ENCODE assay signal across 14 cellular contexts in the genomic region with DNA sequence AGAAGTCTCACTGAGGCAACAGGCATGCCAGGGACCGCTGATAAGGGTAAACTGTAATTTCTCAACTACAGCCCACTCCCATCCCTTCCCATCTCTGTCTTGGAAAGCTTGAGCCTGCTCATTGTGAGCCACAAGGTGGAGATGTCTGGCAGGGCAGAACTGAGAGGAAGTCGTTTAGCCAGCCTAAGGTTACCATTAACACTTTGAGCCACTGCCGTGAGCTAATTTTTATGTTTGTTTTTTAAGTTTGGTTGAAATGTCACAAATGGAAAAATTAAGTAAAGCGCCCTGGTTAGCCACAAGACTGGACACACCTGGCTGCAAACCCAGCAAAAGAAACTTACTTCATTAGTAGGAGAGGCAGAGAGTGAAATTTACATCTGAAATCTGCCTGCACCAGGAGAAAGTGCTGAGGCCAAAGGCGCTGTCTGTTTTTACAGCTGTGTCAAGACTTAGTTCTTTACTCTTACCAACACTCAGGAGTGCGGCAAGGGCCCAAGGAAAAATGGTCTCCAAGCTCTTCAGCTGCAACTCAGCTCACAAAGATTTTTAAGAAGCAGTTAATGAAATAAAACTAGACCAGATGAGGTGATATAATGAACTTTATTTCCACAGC. TPM values are rescaled to one million over a fixed set of nuclear protein-coding genes. Genes with fewer than 3 reads are reported as not detected.
DNase-seq lines count a peak whose midpoint lies in the region; ATAC-seq and TF ChIP-seq lines count a peak whose summit lies in the region.
"Had no signal": no experiment of that assay in that cellular context is flagged by ENCODE, and none has a peak within 500 bp of the region (broad histone marks: within the 10 kb centered on the region; RNA-seq: fewer than 3 reads in every experiment).

No MANE protein-coding gene starts in this region.

- intact Hi-C loops in breast epithelium (cut with DNase I; ENCODE audit: low total_unique reads) (no loop called here), mammary epithelial cell (cut with micrococcal nuclease) (loop anchor here (2.0 kb wide), 1 partner anchor 97 kb away; the partner anchor contains the start of gene GDF5)

- no TSS peak for BruUV-seq in mammary epithelial cell (replicated peaks; lab: Mats Ljungman, UMichigan)

- no peak overlapping the region for H3K27ac Mint-ChIP-seq in stimulated activated memory B cell treated with anti-CD40 and anti-IgM and Interleukin-4, amounts not matched to agents 10 μg/mL and 1 μg/mL and 100 μg/mL, for 72 hours

- H2AFZ ChIP-seq in mammary epithelial cell (ENCODE audit: low read depth, low read length): no peak overlapping the region

- DNase-seq in breast epithelium (ENCODE audit: low spot score in 2 of 2) (no peak), mammary epithelial cell (no peak), OCI-M1 (lab: John Stamatoyannopoulos, UW) (peak; percentile 3), fibroblast of the aortic adventitia (ENCODE audit: low read depth) (peak; percentile 23), GDM1 (lab: John Stamatoyannopoulos, UW) (no peak), cerebellar nuclear complex (lab: John Stamatoyannopoulos, UW) (no peak)
- DNase-seq: GOT3, islet precursor cell, stomach, T1000 had no signal

- no peaks in the 10 kb centered on the region for H3K79me2 ChIP-seq in mammary epithelial cell (ENCODE audit: insufficient read depth, low read length)

- H3K9ac ChIP-seq in mammary epithelial cell (ENCODE audit: insufficient read depth, low read length): no peak overlapping the region

- H3K27me3 Mint-ChIP-seq in stimulated activated memory B cell treated with anti-CD40 and anti-IgM and Interleukin-4, amounts not matched to agents 10 μg/mL and 1 μg/mL and 100 μg/mL, for 72 hours: no peaks in the 10 kb centered on the region

- peaks cover 44% of the 10 kb centered on the region for H3K36me3 Mint-ChIP-seq in stimulated activated memory B cell treated with anti-CD40 and anti-IgM and Interleukin-4, amounts not matched to agents 10 μg/mL and 1 μg/mL and 100 μg/mL, for 72 hours

- H3K4me3 Mint-ChIP-seq in stimulated activated memory B cell treated with anti-CD40 and anti-IgM and Interleukin-4, amounts not matched to agents 10 μg/mL and 1 μg/mL and 100 μg/mL, for 72 hours: no peak overlapping the region

- TF ChIP-seq POLR2A in breast epithelium (IDR thresholded peaks at IDR 0.05): no peak

- no peak overlapping the region for H3K4me3 ChIP-seq in breast epithelium
- no peak overlapping the region for H3K4me3 ChIP-seq in mammary epithelial cell (replicated peaks in 1 of 3; ENCODE audit: insufficient read depth in 1 of 3, low read depth in 2 of 3, low read length in 3 of 3)
- H3K4me3 ChIP-seq in fibroblast of the aortic adventitia (ENCODE audit: low read depth, low read length): no peak overlapping the region
- H3K4me3 ChIP-seq: stomach had no signal

- H3K9me3 Mint-ChIP-seq in stimulated activated memory B cell treated with anti-CD40 and anti-IgM and Interleukin-4, amounts not matched to agents 10 μg/mL and 1 μg/mL and 100 μg/mL, for 72 hours: peaks cover 3% of the 10 kb centered on the region

- H3K4me2 ChIP-seq in mammary epithelial cell (ENCODE audit: insufficient read depth, low read depth, low read length): no peak overlapping the region

- H3K4me1 ChIP-seq in breast epithelium (peaks cover 0 to 13% of the 10 kb centered on the region in 2 donors), mammary epithelial cell (ENCODE audit: insufficient read depth, low read length) (peaks cover 55% of the 10 kb centered on the region)

- no peaks in the 10 kb centered on the region for H3K4me1 Mint-ChIP-seq in stimulated activated memory B cell treated with anti-CD40 and anti-IgM and Interleukin-4, amounts not matched to agents 10 μg/mL and 1 μg/mL and 100 μg/mL, for 72 hours

- no peaks in the 10 kb centered on the region for H4K20me1 ChIP-seq in mammary epithelial cell (ENCODE audit: insufficient read depth, low read length)

- H3K9me3 ChIP-seq in breast epithelium (no peaks in the 10 kb centered on the region), mammary epithelial cell (replicated peaks; ENCODE audit: insufficient read depth, low read length) (no peaks in the 10 kb centered on the region)
- H3K9me3 ChIP-seq: stomach had no signal

- H3K27ac ChIP-seq in breast epithelium (peak overlapping the region; percentile 15 to 45), mammary epithelial cell (ENCODE audit: insufficient read depth, low read depth, low read length) (no peak overlapping the region)

- H3K36me3 ChIP-seq in breast epithelium: no peaks in the 10 kb centered on the region
- no peaks in the 10 kb centered on the region for H3K36me3 ChIP-seq in mammary epithelial cell (ENCODE audit: insufficient read depth, low read length)

- peak; percentile 31 for ATAC-seq in stimulated activated memory B cell treated with anti-CD40 and anti-IgM and Interleukin-4, amounts not matched to agents 10 μg/mL and 1 μg/mL and 100 μg/mL, for 72 hours
- no peak for ATAC-seq in GM21825 (IDR thresholded peaks at IDR 0.05; ENCODE audit: unreplicated experiment)

- TF ChIP-seq CTCF in breast epithelium (IDR thresholded peaks at IDR 0.05) (no peak), mammary epithelial cell (conservative IDR thresholded peaks at IDR 0.05 in 1 of 2, IDR thresholded peaks at IDR 0.05 in 1 of 2; ENCODE audit: extremely low read depth in 1 of 2, insufficient read depth in 1 of 2, low read depth in 1 of 2, low read length in 2 of 2) (peak in 1 of 2 donors; percentile 26), fibroblast of the aortic adventitia (IDR thresholded peaks at IDR 0.05; ENCODE audit: insufficient read depth, low read length) (peak; percentile 48)

- 90% methylated on average over 6 of the region's 6 CpGs for WGBS in mammary epithelial cell (ENCODE audit: low coverage, missing lambda C conversion rate)

- in situ Hi-C loops in mammary epithelial cell (cut with MboI; ENCODE audit: low sequenced_read_pairs in 2 of 2): no loop called here

- CTCF ChIA-PET in mammary epithelial cell (lab: Charles Lee; ENCODE audit: low non-redundant PET): interaction anchor here (0.7 kb wide), 1 partner anchor 97 kb away, joined by 3 read pairs; no protein-coding TSS in a partner anchor

- dilution Hi-C loops in mammary epithelial cell (cut with HindIII; ENCODE audit: low sequenced_read_pairs): loop anchor here (5.0 kb wide), 2 partner anchors 35 to 95 kb away; no protein-coding TSS in a partner anchor

- H3K27me3 ChIP-seq in breast epithelium (no peaks in the 10 kb centered on the region), mammary epithelial cell (ENCODE audit: insufficient read depth, low read length) (no peaks in the 10 kb centered on the region)
- H3K27me3 ChIP-seq: stomach had no signal

RNA-seq across cellular contexts. Expression of gene FAM83C, which starts 50.0 kb away (rescaled TPM):
- total RNA-seq in breast epithelium (under 1 TPM in 1 of 3 donors, not detected in 2; 0.15 TPM), mammary epithelial cell (not detected), fibroblast of the aortic adventitia (ENCODE audit: low replicate concordance) (not detected in 2 replicates)
- not detected for polyA plus RNA-seq in mammary epithelial cell
- polyA minus RNA-seq in mammary epithelial cell: not detected
- total RNA-seq: NCI-H460, stomach had no signal
- polyA plus RNA-seq: BJ had no signal

RNA-seq across cellular contexts. Expression of gene EIF6, which starts 57.7 kb away (rescaled TPM):
- total RNA-seq in breast epithelium (10 to 100 TPM; 81.9 to 98.6 (median 88.0) TPM), mammary epithelial cell (100 to 1,000 TPM; 203 to 285 TPM), fibroblast of the aortic adventitia (ENCODE audit: low replicate concordance) (17.0 and 120 TPM in 2 replicates)
- polyA plus RNA-seq in mammary epithelial cell: 427 TPM
- 408 TPM for polyA minus RNA-seq in mammary epithelial cell

Comparison
In these comparisons a context has a peak if more than half of its experiments do, and no peak if none do; other contexts are left out.
1. DNase-seq: peak in OCI-M1 (single experiment) and fibroblast of the aortic adventitia (single experiment); none in breast epithelium (0 of 2), mammary epithelial cell (single experiment), GDM1 (single experiment) and cerebellar nuclear complex (0 of 2).